In genomic region chr17:39147221-39148185, GRCh38 we compare ENCODE assay signal across 23 cellular contexts. TPM values are rescaled to one million over a fixed set of nuclear protein-coding genes. Genes with fewer than 3 reads are reported as not detected.
"Had no signal": no experiment of that assay in that cellular context is flagged by ENCODE, and none has a peak within 500 bp of the region (broad histone marks: within the 10 kb centered on the region; RNA-seq: fewer than 3 reads in every experiment).

No MANE protein-coding gene starts in this region.

- H3K9me3 ChIP-seq: left lung, mucosa of descending colon, psoas muscle, stomach, testis had no signal

- FAIRE-seq: astrocyte, keratinocyte, TTC549 had no signal

- ATAC-seq: activated CD8-positive, alpha-beta T cell treated with anti-CD3 and anti-CD28 coated beads for 36 hours; activated T-cell treated with anti-CD3 and anti-CD28 coated beads, Interleukin-2, amount 50 U/mL, for 4 hours; left lung; mucosa of descending colon; natural killer cell; psoas muscle; WTC11 had no signal

- H3K36me3 ChIP-seq: cardiac muscle cell, left lung, stomach had no signal

- H3K27ac ChIP-seq: cardiac muscle cell, dorsolateral prefrontal cortex, left lung, psoas muscle, stomach, testis had no signal

- DNase-seq: activated CD4-positive, alpha-beta T cell treated with anti-CD3 and anti-CD28 coated beads for 4 hours; activated CD8-positive, alpha-beta T cell treated with anti-CD3 and anti-CD28 coated beads for 36 hours; activated effector memory CD4-positive, alpha-beta T cell treated with Interleukin-2 at 50 U/mL for 16 hours; activated naive CD4-positive, alpha-beta T cell treated with anti-CD3 and anti-CD28 coated beads, Interleukin-2, amount 50 U/mL, for 16 hours; activated T-cell treated with anti-CD3 and anti-CD28 coated beads, Interleukin-2, amount 50 U/mL, for 4 hours; dorsolateral prefrontal cortex; hippocampal formation; left lung; mucosa of descending colon; natural killer cell; stimulated activated CD4-positive, alpha-beta T cell treated with anti-CD3 and anti-CD28 coated beads, Interleukin-1b, Interleukin-23, amount 100 ng/mL, for 48 hours; stomach; testis had no signal

- H3K27me3 ChIP-seq: dorsolateral prefrontal cortex, testis had no signal

- H3K4me3 ChIP-seq: cardiac muscle cell, dorsolateral prefrontal cortex, left lung, mucosa of descending colon, psoas muscle, stomach, testis had no signal

RNA-seq across cellular contexts. Expression of gene ARL5C, which starts 18.5 kb away (rescaled TPM):
- total RNA-seq: activated CD8-positive, alpha-beta T cell treated with anti-CD3 and anti-CD28 coated beads for 36 hours; activated T-cell treated with anti-CD3 and anti-CD28 coated beads, Interleukin-2, amount 50 U/mL, for 4 hours; astrocyte; left lung; mucosa of descending colon; osteocyte; stomach; T-helper 2 cell treated with Interferon-gamma antibody and Interleukin-4, amounts not matched to agents 100 ng/mL and 5 ng/mL, for 36 hours; testis; ureter; WTC11 had no signal
- polyA plus RNA-seq: cardiac muscle cell, esophagus, keratinocyte, psoas muscle, stomach had no signal
